In the genomic region with DNA sequence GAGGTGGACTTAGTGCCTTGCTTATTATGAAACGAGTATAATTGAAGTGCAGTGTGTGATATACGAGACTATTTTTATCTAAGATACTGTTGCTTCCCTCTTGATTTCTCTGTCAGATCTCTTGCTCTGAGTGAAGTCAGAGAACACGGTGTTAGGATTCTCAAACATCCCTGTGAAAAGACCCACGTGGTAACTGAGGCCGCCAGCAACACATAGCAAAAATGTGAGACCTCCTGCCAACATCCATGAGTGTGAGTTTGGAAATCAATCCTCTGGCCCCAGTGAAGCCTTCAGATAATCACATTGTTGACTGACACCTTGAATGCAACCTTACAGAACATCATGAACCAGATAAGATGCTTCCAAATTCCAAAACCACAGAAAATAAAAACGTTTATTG, we compare ENCODE assay signal across 16 cellular contexts.
"Had no signal": no experiment of that assay in that cellular context is flagged by ENCODE, and none has a peak within 500 bp of the region (broad histone marks: within the 10 kb centered on the region; RNA-seq: fewer than 3 reads in every experiment).

No MANE protein-coding gene starts in this region.

- H3K36me3 Mint-ChIP-seq: activated naive CD8-positive, alpha-beta T cell treated with anti-CD3 and anti-CD28 coated beads, Interleukin-2, amount 10 ng/mL, durations not matched to agents 7 days and 5 days; immature natural killer cell had no signal

- H3K4me1 Mint-ChIP-seq: activated naive CD8-positive, alpha-beta T cell treated with anti-CD3 and anti-CD28 coated beads, Interleukin-2, amount 10 ng/mL, durations not matched to agents 7 days and 5 days; immature natural killer cell; stimulated activated naive CD8-positive, alpha-beta T cell treated with anti-CD3 and anti-CD28 coated beads, Interleukin-15, amount 100 ng/mL, for 72 hours had no signal

- H3K27ac ChIP-seq: ascending aorta, coronary artery, thoracic aorta had no signal

- H3K27ac Mint-ChIP-seq: activated naive CD8-positive, alpha-beta T cell treated with anti-CD3 and anti-CD28 coated beads, Interleukin-2, amount 10 ng/mL, durations not matched to agents 7 days and 5 days; immature natural killer cell; natural killer cell treated with Interleukin-12 subunit alpha and Interleukin-12 subunit beta and Interleukin-15 and Interleukin-18, amount 100 ng/mL, for 72 hours; stimulated activated naive CD8-positive, alpha-beta T cell treated with anti-CD3 and anti-CD28 coated beads, Interleukin-15, amount 100 ng/mL, for 72 hours had no signal

- H3K36me3 ChIP-seq: ascending aorta, thoracic aorta had no signal

- FAIRE-seq: endothelial cell of umbilical vein had no signal

- ATAC-seq: activated CD4-positive, CD25-positive, alpha-beta regulatory T cell treated with anti-CD3 and anti-CD28 coated beads, Interleukin-2, amount 50 U/mL, for 24 hours; left colon; natural killer cell treated with Interleukin-12 subunit alpha and Interleukin-12 subunit beta and Interleukin-15 and Interleukin-18, amount 100 ng/mL, for 72 hours; stimulated activated naive CD8-positive, alpha-beta T cell treated with anti-CD3 and anti-CD28 coated beads, Interleukin-15, amount 100 ng/mL, for 72 hours had no signal

- H3K4me1 ChIP-seq: ascending aorta had no signal

- H3K27me3 ChIP-seq: ascending aorta had no signal

- H3K4me3 Mint-ChIP-seq: activated naive CD8-positive, alpha-beta T cell treated with anti-CD3 and anti-CD28 coated beads, Interleukin-2, amount 10 ng/mL, durations not matched to agents 7 days and 5 days; immature natural killer cell; natural killer cell treated with Interleukin-12 subunit alpha and Interleukin-12 subunit beta and Interleukin-15 and Interleukin-18, amount 100 ng/mL, for 72 hours; stimulated activated naive CD8-positive, alpha-beta T cell treated with anti-CD3 and anti-CD28 coated beads, Interleukin-15, amount 100 ng/mL, for 72 hours had no signal

- DNase-seq: activated CD4-positive, alpha-beta T cell treated with anti-CD3 and anti-CD28 coated beads, Interleukin-2, amount 50 U/mL, for 4 hours; activated naive CD8-positive, alpha-beta T cell treated with anti-CD3 and anti-CD28 coated beads, Interleukin-2, amount 10 ng/mL, durations not matched to agents 7 days and 5 days; caudate nucleus; effector CD4-positive, alpha-beta T cell; immature natural killer cell; left colon; mammary epithelial cell; occipital lobe; stimulated activated CD4-positive, alpha-beta T cell treated with anti-CD3 and anti-CD28 coated beads, Interleukin-4, amount 100 ng/mL, for 4 hours; stimulated activated naive CD8-positive, alpha-beta T cell treated with anti-CD3 and anti-CD28 coated beads, Interleukin-15, amount 100 ng/mL, for 72 hours had no signal

- H3K27me3 Mint-ChIP-seq: activated naive CD8-positive, alpha-beta T cell treated with anti-CD3 and anti-CD28 coated beads, Interleukin-2, amount 10 ng/mL, durations not matched to agents 7 days and 5 days; natural killer cell treated with Interleukin-12 subunit alpha and Interleukin-12 subunit beta and Interleukin-15 and Interleukin-18, amount 100 ng/mL, for 72 hours; stimulated activated naive CD8-positive, alpha-beta T cell treated with anti-CD3 and anti-CD28 coated beads, Interleukin-15, amount 100 ng/mL, for 72 hours had no signal

- H3K4me3 ChIP-seq: ascending aorta, coronary artery, thoracic aorta had no signal

- H3K9me3 ChIP-seq: ascending aorta, thoracic aorta had no signal
